In the genomic region with DNA sequence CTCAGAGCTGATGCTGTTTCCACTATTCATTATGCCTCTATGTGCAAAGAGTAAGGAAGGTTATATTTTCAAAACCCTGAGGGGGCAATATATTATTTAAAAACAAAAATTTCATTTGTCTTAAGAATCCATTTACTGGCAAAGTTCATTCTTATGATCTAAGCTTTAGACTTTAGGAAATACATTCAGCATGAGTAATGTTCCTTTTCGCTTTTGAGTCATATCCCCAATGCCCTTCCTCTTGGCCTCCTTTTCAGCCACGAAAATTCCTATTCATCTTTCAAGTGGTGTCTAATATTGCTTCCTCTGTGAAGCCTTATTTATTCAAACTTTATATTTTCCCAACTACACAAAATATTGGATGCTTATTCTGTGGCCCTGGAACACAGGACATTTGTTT, we compare ENCODE assay signal across 13 cellular contexts.
DNase-seq lines count a peak whose midpoint lies in the region; FAIRE-seq and TF ChIP-seq lines count a peak whose summit lies in the region.
"Had no signal": no experiment of that assay in that cellular context is flagged by ENCODE, and none has a peak within 500 bp of the region (broad histone marks: within the 10 kb centered on the region; RNA-seq: fewer than 3 reads in every experiment).

No MANE protein-coding gene starts in this region.

- H3F3A ChIP-seq in SK-N-SH (replicated peaks; ENCODE audit: insufficient read depth) = peaks cover 23% of the 10 kb centered on the region

- peaks cover 3 to 24% of the 10 kb centered on the region in 2 experiments; a peak in 3 of 4 replicates for H3K4me1 ChIP-seq in SK-N-SH (ENCODE audit: control insufficient read depth in 1 of 2, insufficient read depth in 2 of 2, low read depth in 1 of 2, low read length in 1 of 2)
- H3K4me1 ChIP-seq: thyroid gland had no signal

- no peaks in the 10 kb centered on the region for H3K36me3 ChIP-seq in SK-N-SH (replicated peaks in 1 of 2; ENCODE audit: control insufficient read depth in 1 of 2, insufficient read depth in 2 of 2, low read length in 1 of 2)
- H3K36me3 ChIP-seq: thyroid gland had no signal

- no peak for TF ChIP-seq RAD21 in SK-N-SH (IDR thresholded peaks at IDR 0.05; ENCODE audit: low read length)

- H3K9me3 ChIP-seq in SK-N-SH = no peaks in the 10 kb centered on the region
- H3K9me3 ChIP-seq: thyroid gland had no signal

- H3K27me3 Mint-ChIP-seq in activated CD4-positive, alpha-beta T cell treated with anti-CD3 and anti-CD28 coated beads, Interleukin-2, amount 10 ng/mL, durations not matched to agents 7 days and 5 days = no peaks in the 10 kb centered on the region

- peak overlapping the region; percentile 78 for H2AFZ ChIP-seq in SK-N-SH (ENCODE audit: low read depth)

- WGBS in SK-N-SH (ENCODE audit: low lambda C conversion rate) = 9% methylated on average over 2 of the region's 2 CpGs

- peak overlapping the region; percentile 43 to 70; a peak in 3 of 4 replicates for H3K27ac ChIP-seq in SK-N-SH (ENCODE audit: low read depth in 2 of 2, low read length in 1 of 2)
- H3K27ac ChIP-seq: thyroid gland had no signal

- peak; percentile 13 to 86; a peak in 2 of 4 replicates for TF ChIP-seq EP300 in SK-N-SH (IDR thresholded peaks at IDR 0.05; ENCODE audit: borderline replicate concordance in 1 of 2, low read depth in 1 of 2, low read length in 1 of 2)

- H3K4me2 ChIP-seq in SK-N-SH = peak overlapping the region; percentile 62

- no peaks in the 10 kb centered on the region for H3K4me1 Mint-ChIP-seq in activated CD4-positive, alpha-beta T cell treated with anti-CD3 and anti-CD28 coated beads, Interleukin-2, amount 10 ng/mL, durations not matched to agents 7 days and 5 days

- H3K36me3 Mint-ChIP-seq in activated CD4-positive, alpha-beta T cell treated with anti-CD3 and anti-CD28 coated beads, Interleukin-2, amount 10 ng/mL, durations not matched to agents 7 days and 5 days (ENCODE audit: low read depth) = no peaks in the 10 kb centered on the region

- H3K9ac ChIP-seq in SK-N-SH = no peak overlapping the region; the same call in 1 of the 2 replicates

- H3K9me2 ChIP-seq in SK-N-SH = no peaks in the 10 kb centered on the region

- POLR2A ChIA-PET in SK-N-SH (lab: Yijun Ruan, JAX) = no interaction called here
- POLR2A ChIA-PET in activated CD4-positive, alpha-beta T cell treated with anti-CD3 and anti-CD28 coated beads, Interleukin-2, amount 10 ng/mL, durations not matched to agents 7 days and 5 days (lab: Charles Lee) = no interaction called here

- no peak overlapping the region for H3K27ac Mint-ChIP-seq in activated CD4-positive, alpha-beta T cell treated with anti-CD3 and anti-CD28 coated beads, Interleukin-2, amount 10 ng/mL, durations not matched to agents 7 days and 5 days
- H3K27ac Mint-ChIP-seq: activated naive CD4-positive, alpha-beta T cell treated with anti-CD3 and anti-CD28 coated beads, Interleukin-2, amount 50 U/mL, for 72 hours; T-helper 1 cell treated with Interleukin-12 subunit alpha and Interleukin-12 subunit beta and Interleukin-4 antibody, amounts not matched to agents 30 μg/mL and 1 μg/mL, for 36 hours had no signal

- DNase-seq in GM04504 (ENCODE audit: low read depth) (peak; percentile 44), SK-N-SH (no peak), fibroblast of the aortic adventitia (ENCODE audit: low read depth) (peak; percentile 88), retinal pigment epithelial cell (ENCODE audit: low read depth) (peak; percentile 28), hippocampal formation (lab: John Stamatoyannopoulos, UW) (no peak), RCC 7860 (ENCODE audit: low spot score) (no peak)
- DNase-seq in activated CD4-positive, alpha-beta T cell treated with anti-CD3 and anti-CD28 coated beads, Interleukin-2, amount 10 ng/mL, durations not matched to agents 7 days and 5 days = no peak
- DNase-seq in central memory CD4-positive, alpha-beta T cell = no peak
- DNase-seq: NCI-H1048, NCI-H748 treated with DMSO at 0.1 percent for 48 hours, thyroid gland had no signal

- no peak for FAIRE-seq in RCC 7860 (lab: Jason Lieb, UNC)

- no peak overlapping the region for H3K4me3 ChIP-seq in SK-N-SH (ENCODE audit: low read depth in 2 of 2, low read length in 1 of 2)
- no peak overlapping the region for H3K4me3 ChIP-seq in fibroblast of the aortic adventitia (ENCODE audit: low read depth, low read length)
- no peak overlapping the region for H3K4me3 ChIP-seq in retinal pigment epithelial cell (ENCODE audit: low read length)
- H3K4me3 ChIP-seq: thyroid gland had no signal

- CTCF ChIA-PET in SK-N-SH (lab: Yijun Ruan, JAX) = no interaction called here
- CTCF ChIA-PET in activated CD4-positive, alpha-beta T cell treated with anti-CD3 and anti-CD28 coated beads, Interleukin-2, amount 10 ng/mL, durations not matched to agents 7 days and 5 days (lab: Charles Lee) = no interaction called here

- peaks cover 9% of the 10 kb centered on the region for H3K9me3 Mint-ChIP-seq in activated CD4-positive, alpha-beta T cell treated with anti-CD3 and anti-CD28 coated beads, Interleukin-2, amount 10 ng/mL, durations not matched to agents 7 days and 5 days

- H3K27me3 ChIP-seq in SK-N-SH (ENCODE audit: insufficient read depth) = no peaks in the 10 kb centered on the region
- H3K27me3 ChIP-seq: thyroid gland had no signal

- H4K20me1 ChIP-seq in SK-N-SH (ENCODE audit: insufficient read depth) = no peaks in the 10 kb centered on the region

- no peak overlapping the region for H3K4me3 Mint-ChIP-seq in activated CD4-positive, alpha-beta T cell treated with anti-CD3 and anti-CD28 coated beads, Interleukin-2, amount 10 ng/mL, durations not matched to agents 7 days and 5 days
- H3K4me3 Mint-ChIP-seq: T-helper 1 cell treated with Interleukin-12 subunit alpha and Interleukin-12 subunit beta and Interleukin-4 antibody, amounts not matched to agents 30 μg/mL and 1 μg/mL, for 36 hours had no signal

- no peaks in the 10 kb centered on the region for H3K79me2 ChIP-seq in SK-N-SH (ENCODE audit: insufficient read depth)

- TF ChIP-seq CTCF in SK-N-SH (IDR thresholded peaks at IDR 0.05) = no peak
- TF ChIP-seq CTCF in fibroblast of the aortic adventitia (IDR thresholded peaks at IDR 0.05; ENCODE audit: insufficient read depth, low read length) = no peak
- TF ChIP-seq CTCF in retinal pigment epithelial cell (conservative IDR thresholded peaks at IDR 0.05; ENCODE audit: low read depth, low read length) = no peak

TF ChIP-seq in SK-N-SH, 30 proteins besides CTCF, POLR2A, EP300 and RAD21:
- TF ChIP-seq FOSL2 (IDR thresholded peaks at IDR 0.05; ENCODE audit: borderline replicate concordance, low read depth) (peak; percentile 83), TEAD4 (IDR thresholded peaks at IDR 0.05; ENCODE audit: borderline replicate concordance, insufficient read depth) (peak; percentile 89), YY1 (IDR thresholded peaks at IDR 0.05; ENCODE audit: low read depth) (no peak), POLR2AphosphoS5 (IDR thresholded peaks at IDR 0.05; ENCODE audit: low read depth, low read length) (peak; percentile 18; the same call in 1 of the 2 replicates), GATA2 (CRISPR knock-in tag; IDR thresholded peaks at IDR 0.05) (no peak), SMC3 (IDR thresholded peaks at IDR 0.05; ENCODE audit: low read depth, low read length) (no peak), MEF2A (IDR thresholded peaks at IDR 0.05; ENCODE audit: borderline replicate concordance, low read depth) (peak; percentile 20; the same call in 1 of the 2 replicates), TCF12 (IDR thresholded peaks at IDR 0.05) (peak; percentile 76), FOXM1 (IDR thresholded peaks at IDR 0.05; ENCODE audit: low read depth) (peak; percentile 63; the same call in 1 of the 2 replicates), NFIC (IDR thresholded peaks at IDR 0.05; ENCODE audit: borderline replicate concordance) (peak; percentile 82), JUND (IDR thresholded peaks at IDR 0.05) (peak; percentile 93)
- TF ChIP-seq, protein P1, sequence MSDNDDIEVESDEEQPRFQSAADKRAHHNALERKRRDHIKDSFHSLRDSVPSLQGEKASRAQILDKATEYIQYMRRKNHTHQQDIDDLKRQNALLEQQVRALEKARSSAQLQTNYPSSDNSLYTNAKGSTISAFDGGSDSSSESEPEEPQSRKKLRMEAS (IDR thresholded peaks at IDR 0.05; ENCODE audit: low read depth) = no peak
- TF ChIP-seq, protein P2, sequence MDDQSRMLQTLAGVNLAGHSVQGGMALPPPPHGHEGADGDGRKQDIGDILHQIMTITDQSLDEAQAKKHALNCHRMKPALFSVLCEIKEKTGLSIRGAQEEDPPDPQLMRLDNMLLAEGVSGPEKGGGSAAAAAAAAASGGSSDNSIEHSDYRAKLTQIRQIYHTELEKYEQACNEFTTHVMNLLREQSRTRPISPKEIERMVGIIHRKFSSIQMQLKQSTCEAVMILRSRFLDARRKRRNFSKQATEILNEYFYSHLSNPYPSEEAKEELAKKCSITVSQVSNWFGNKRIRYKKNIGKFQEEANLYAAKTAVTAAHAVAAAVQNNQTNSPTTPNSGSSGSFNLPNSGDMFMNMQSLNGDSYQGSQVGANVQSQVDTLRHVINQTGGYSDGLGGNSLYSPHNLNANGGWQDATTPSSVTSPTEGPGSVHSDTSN (IDR thresholded peaks at IDR 0.05) = peak; percentile 62; the same call in 1 of the 2 replicates

Comparison
In these comparisons a context has a peak if more than half of its experiments do, and no peak if none do; other contexts are left out.
1. DNase-seq: peak in GM04504 (single experiment), fibroblast of the aortic adventitia (single experiment) and retinal pigment epithelial cell (single experiment); none in SK-N-SH (single experiment), activated CD4-positive, alpha-beta T cell treated with anti-CD3 and anti-CD28 coated beads, Interleukin-2, amount 10 ng/mL, durations not matched to agents 7 days and 5 days (single experiment), hippocampal formation (0 of 2), RCC 7860 (single experiment) and central memory CD4-positive, alpha-beta T cell (single experiment).